In the genomic region with DNA sequence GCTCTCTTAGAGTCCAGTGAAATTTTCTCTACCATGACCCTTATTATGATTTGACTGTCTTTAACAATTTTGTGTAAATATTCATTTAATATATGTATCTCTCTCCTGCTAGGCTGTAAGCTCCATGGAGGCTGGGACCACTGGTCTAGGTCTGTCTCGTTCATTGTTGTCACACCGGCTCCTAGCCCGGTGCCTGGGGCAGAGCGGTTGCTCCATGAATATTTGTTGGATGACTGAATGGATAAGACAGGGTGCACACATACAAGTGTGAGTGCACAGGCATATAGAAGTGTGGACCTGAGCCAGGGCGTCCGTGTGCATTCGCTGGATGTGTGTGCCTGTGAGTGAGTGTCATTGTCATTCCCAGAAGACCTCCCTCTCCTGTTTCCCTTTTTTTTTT, we compare ENCODE assay signal across 33 cellular contexts. TPM values are rescaled to one million over a fixed set of nuclear protein-coding genes. Genes with fewer than 3 reads are reported as not detected.
"Had no signal": no experiment of that assay in that cellular context is flagged by ENCODE, and none has a peak within 500 bp of the region (broad histone marks: within the 10 kb centered on the region; RNA-seq: fewer than 3 reads in every experiment).

No MANE protein-coding gene starts in this region.

- H2AFZ ChIP-seq: neural progenitor cell had no signal

- DNase-seq: naive B cell; naive thymus-derived CD8-positive, alpha-beta T cell; nucleus accumbens; pancreas; right cardiac atrium; right lobe of liver; sigmoid colon; small intestine; stimulated activated CD4-positive, alpha-beta T cell treated with anti-CD3 and anti-CD28 coated beads, Interleukin-15, amount 100 ng/mL, for 24 hours; stimulated activated CD4-positive, alpha-beta T cell treated with anti-CD3 and anti-CD28 coated beads, Interleukin-2, amount 100 ng/mL, for 24 hours; stimulated activated CD4-positive, alpha-beta T cell treated with anti-CD3 and anti-CD28 coated beads, Interleukin-2, amount 100 ng/mL, for 48 hours; stimulated activated CD4-positive, alpha-beta T cell treated with anti-CD3 and anti-CD28 coated beads, Interleukin-4, amount 100 ng/mL, for 24 hours; stimulated activated naive B cell treated with anti-CD40 and anti-IgM and Interleukin-4, amounts not matched to agents 10 μg/mL and 1 μg/mL and 100 μg/mL, for 72 hours; stimulated activated naive CD4-positive, alpha-beta T cell treated with Interleukin-2 at 50 U/mL for 16 hours; stomach; thyroid gland; upper lobe of right lung; uterus had no signal

- H3K9me3 ChIP-seq: neutrophil, pancreas, prostate gland, right lobe of liver, sigmoid colon, stomach, thoracic aorta, thyroid gland, tibial nerve, upper lobe of right lung, uterus had no signal

- H3K9ac ChIP-seq: neural progenitor cell had no signal

- H3K27ac ChIP-seq: neural progenitor cell, neutrophil, pancreas, prostate gland, right lobe of liver, sigmoid colon, stomach, thoracic aorta, thyroid gland, tibial nerve, upper lobe of right lung, uterus had no signal

- H3K4me2 ChIP-seq: neural progenitor cell had no signal

- H3K4me1 ChIP-seq: pancreas, prostate gland, right lobe of liver, sigmoid colon, stomach, thyroid gland, tibial nerve, upper lobe of right lung, uterus had no signal

- H3K36me3 ChIP-seq: neural progenitor cell, neutrophil, pancreas, prostate gland, right lobe of liver, sigmoid colon, stomach, thoracic aorta, thyroid gland, tibial nerve, upper lobe of right lung, uterus had no signal

- ATAC-seq: naive thymus-derived CD8-positive, alpha-beta T cell; natural killer cell treated with Interleukin-12 subunit alpha and Interleukin-12 subunit beta and Interleukin-15 and Interleukin-18, amount 100 ng/mL, for 72 hours; pancreas; right cardiac atrium; right lobe of liver; stimulated activated effector memory CD8-positive, alpha-beta T cell treated with anti-CD3 and anti-CD28 coated beads, Interleukin-12 subunit alpha, Interleukin-12 subunit beta, amount 100 ng/mL, for 72 hours; stimulated activated naive B cell treated with anti-CD40 and anti-IgM and Interleukin-4, amounts not matched to agents 10 μg/mL and 1 μg/mL and 100 μg/mL, for 72 hours; upper lobe of right lung had no signal

- H3K27me3 ChIP-seq: pancreas, right lobe of liver, thyroid gland, uterus had no signal

- H3K4me3 ChIP-seq: neural progenitor cell, pancreas, prostate gland, right lobe of liver, sigmoid colon, stomach, thoracic aorta, thyroid gland, tibial nerve, upper lobe of right lung, uterus had no signal

RNA-seq across cellular contexts. Expression of a gene that starts 20.9 kb away (rescaled TPM):
- total RNA-seq: naive thymus-derived CD8-positive, alpha-beta T cell; natural killer cell treated with Interleukin-12 subunit alpha and Interleukin-12 subunit beta and Interleukin-15 and Interleukin-18, amount 100 ng/mL, for 72 hours; omental fat pad; osteocyte; pancreas; posterior vena cava; prostate gland; pulmonary artery endothelial cell; right cardiac atrium; right lobe of liver; sigmoid colon; stomach; subcutaneous adipose tissue; temporal lobe; thoracic aorta; thyroid gland; upper lobe of right lung; urinary bladder; uterus had no signal
- polyA plus RNA-seq: naive thymus-derived CD8-positive, alpha-beta T cell; neural cell; pancreas; right cardiac atrium; sigmoid colon; small intestine; stomach; urinary bladder had no signal
